Comparison of ENCODE assay signal across 15 cellular contexts in the genomic region with DNA sequence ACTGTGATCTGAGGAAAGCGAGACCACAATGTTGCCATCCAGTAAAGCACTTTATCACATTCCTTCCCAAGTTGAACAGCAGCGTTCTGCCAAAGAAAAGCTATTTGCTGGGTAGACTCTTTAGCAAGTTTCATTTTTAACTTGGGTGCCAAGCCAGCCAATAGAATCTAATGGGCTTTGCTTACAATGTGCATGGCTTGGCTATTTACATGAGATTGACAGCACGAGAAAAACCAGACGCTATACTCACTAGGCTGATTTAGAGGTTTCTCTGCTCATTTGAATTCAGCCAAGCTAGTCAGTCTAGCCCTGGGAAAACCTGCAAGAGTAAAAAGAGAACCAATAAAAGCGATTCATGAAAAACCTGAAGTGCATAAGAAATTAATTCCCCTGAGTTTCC.
DNase-seq lines count a peak whose midpoint lies in the region; ATAC-seq and TF ChIP-seq lines count a peak whose summit lies in the region.
"Had no signal": no experiment of that assay in that cellular context is flagged by ENCODE, and none has a peak within 500 bp of the region (broad histone marks: within the 10 kb centered on the region; RNA-seq: fewer than 3 reads in every experiment).

No MANE protein-coding gene starts in this region.

- intact Hi-C loops in tibial artery (cut with DNase I; ENCODE audit: low total_unique reads) (no loop called here), MCF 10A (cut with micrococcal nuclease) (no loop called here)

- no peaks in the 10 kb centered on the region for H3K36me3 ChIP-seq in tibial artery
- H3K36me3 ChIP-seq: WERI-Rb-1 had no signal

- H3K4me3 Mint-ChIP-seq in memory B cell (peak overlapping the region; percentile 28), MCF 10A (ENCODE audit: unreplicated experiment) (no peak overlapping the region)
- H3K4me3 Mint-ChIP-seq: activated naive CD8-positive, alpha-beta T cell treated with anti-CD3 and anti-CD28 coated beads for 36 hours; HFFc6 had no signal

- no peaks in the 10 kb centered on the region for H3K9me3 ChIP-seq in tibial artery

- TF ChIP-seq CTCF in coronary artery (IDR thresholded peaks at IDR 0.05) (no peak), tibial artery (IDR thresholded peaks at IDR 0.05) (no peak), MCF 10A (IDR thresholded peaks at IDR 0.05; ENCODE audit: unreplicated experiment) (no peak)

- H3K36me3 Mint-ChIP-seq in memory B cell (no peaks in the 10 kb centered on the region), MCF 10A (ENCODE audit: insufficient read depth, unreplicated experiment) (no peaks in the 10 kb centered on the region)
- H3K36me3 Mint-ChIP-seq: activated naive CD8-positive, alpha-beta T cell treated with anti-CD3 and anti-CD28 coated beads for 36 hours; naive B cell had no signal

- BruUV-seq in MCF 10A (replicated peaks; lab: Mats Ljungman, UMichigan), result no TSS peak

- peak; percentile 45 for ATAC-seq in HG03432 (IDR thresholded peaks at IDR 0.05; ENCODE audit: unreplicated experiment)
- ATAC-seq in memory B cell (ENCODE audit: low read depth), result peak; percentile 63
- no peak for ATAC-seq in GM18511 (IDR thresholded peaks at IDR 0.05; ENCODE audit: unreplicated experiment)

- H3K27ac Mint-ChIP-seq in memory B cell, result no peak overlapping the region
- no peak overlapping the region for H3K27ac Mint-ChIP-seq in MCF 10A (ENCODE audit: low read depth, unreplicated experiment)
- H3K27ac Mint-ChIP-seq: activated naive CD8-positive, alpha-beta T cell treated with anti-CD3 and anti-CD28 coated beads for 36 hours; HFFc6; naive B cell had no signal

- H3K27me3 Mint-ChIP-seq in memory B cell (no peaks in the 10 kb centered on the region), MCF 10A (ENCODE audit: insufficient read depth, unreplicated experiment) (no peaks in the 10 kb centered on the region)

- CTCF ChIA-PET in MCF 10A (lab: Yijun Ruan, JAX), result interaction anchor here (1.0 kb wide), 1 partner anchor 11 kb away, joined by 3 read pairs; no protein-coding TSS in a partner anchor

- H3K4me3 ChIP-seq in coronary artery, result peak overlapping the region; percentile 28
- H3K4me3 ChIP-seq in tibial artery, result peak overlapping the region; percentile 6 to 25

- H3K4me1 ChIP-seq in tibial artery, result peaks cover 0 to 42% (median 27%) of the 10 kb centered on the region in 4 donors

- H3K27me3 ChIP-seq in tibial artery, result no peaks in the 10 kb centered on the region
- H3K27me3 ChIP-seq: dorsolateral prefrontal cortex had no signal

- no peak for DNase-seq in coronary artery (ENCODE audit: low spot score)
- no peak for DNase-seq in memory B cell (ENCODE audit: low spot score in 2 of 2)
- no peak for DNase-seq in tibial artery
- DNase-seq in MCF 10A (ENCODE audit: unreplicated experiment), result no peak
- no peak for DNase-seq in stimulated activated naive CD4-positive, alpha-beta T cell (lab: John Stamatoyannopoulos, UW)
- no peak for DNase-seq in NCI-H2227 treated with DMSO at 0.1 percent for 48 hours (lab: John Stamatoyannopoulos, UW)
- DNase-seq: activated naive CD8-positive, alpha-beta T cell treated with anti-CD3 and anti-CD28 coated beads for 36 hours; dorsolateral prefrontal cortex; GF-D8; HFFc6; naive B cell; NCI-H345; WERI-Rb-1 had no signal

- H3K4me1 Mint-ChIP-seq in memory B cell (peaks cover 19% of the 10 kb centered on the region), MCF 10A (ENCODE audit: insufficient read depth, unreplicated experiment) (no peaks in the 10 kb centered on the region)
- H3K4me1 Mint-ChIP-seq: activated naive CD8-positive, alpha-beta T cell treated with anti-CD3 and anti-CD28 coated beads for 36 hours; naive B cell had no signal

- H3K27ac ChIP-seq in coronary artery (peak overlapping the region; percentile 78 to 81), tibial artery (peak overlapping the region; percentile 70 to 78)
- H3K27ac ChIP-seq: WERI-Rb-1 had no signal

- POLR2A ChIA-PET in MCF 10A (lab: Yijun Ruan, JAX), result no interaction called here

- no peaks in the 10 kb centered on the region for H3K9me3 Mint-ChIP-seq in memory B cell
- no peaks in the 10 kb centered on the region for H3K9me3 Mint-ChIP-seq in MCF 10A (ENCODE audit: unreplicated experiment)
- H3K9me3 Mint-ChIP-seq: activated naive CD8-positive, alpha-beta T cell treated with anti-CD3 and anti-CD28 coated beads for 36 hours; HFFc6 had no signal
